9 cellular contexts compared by ENCODE assay signal in the genomic region with DNA sequence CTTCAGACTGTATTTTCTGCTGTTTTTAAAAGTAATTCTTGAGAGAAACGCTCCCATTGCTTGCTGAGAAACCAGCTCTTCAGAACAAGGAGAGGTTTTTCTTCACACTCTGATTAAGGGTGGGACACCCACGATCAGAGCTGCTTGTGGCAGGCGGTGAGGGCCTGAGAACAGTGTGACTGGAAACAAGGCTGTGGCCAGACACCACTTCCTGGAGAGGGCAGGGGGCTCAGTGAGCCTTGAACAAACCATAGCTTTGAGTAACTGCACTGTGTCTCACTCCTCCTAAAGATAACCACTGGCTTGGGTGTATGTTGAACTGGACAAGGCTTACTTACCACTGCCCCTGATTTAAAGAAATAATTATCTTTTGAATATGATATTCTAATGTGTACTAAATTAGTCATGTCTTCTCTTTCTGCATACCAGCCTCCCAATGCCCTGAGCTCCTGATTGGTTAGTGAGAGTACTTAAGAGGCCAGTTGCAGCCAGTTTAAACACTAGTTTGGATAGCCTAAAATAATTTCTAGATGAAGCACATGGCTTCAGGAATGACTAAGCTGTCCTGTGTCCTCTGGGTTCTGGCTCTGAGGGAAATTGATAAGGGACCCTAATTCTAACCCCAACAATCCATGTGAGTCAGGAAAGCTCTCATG. TPM values are rescaled to one million over a fixed set of nuclear protein-coding genes. Genes with fewer than 3 reads are reported as not detected.
DNase-seq lines count a peak whose midpoint lies in the region; ATAC-seq lines count a peak whose summit lies in the region.
"Had no signal": no experiment of that assay in that cellular context is flagged by ENCODE, and none has a peak within 500 bp of the region (broad histone marks: within the 10 kb centered on the region; RNA-seq: fewer than 3 reads in every experiment).

No MANE protein-coding gene starts in this region.

- H2AK5ac ChIP-seq in mesenchymal stem cell (ENCODE audit: low read length, severe bottlenecking), result peak overlapping the region; percentile 10

- no peak overlapping the region for H3K4ac ChIP-seq in mesenchymal stem cell (ENCODE audit: low read depth in 1 of 2, low read length in 2 of 2)

- no peaks in the 10 kb centered on the region for H3K4me1 ChIP-seq in mesenchymal stem cell (ENCODE audit: control insufficient read depth, insufficient read depth, low read depth, low read length)

- H3K27ac ChIP-seq in mesenchymal stem cell (ENCODE audit: low read length, poor library complexity, severe bottlenecking), result peak overlapping the region; percentile 6

- H4K91ac ChIP-seq in mesenchymal stem cell (ENCODE audit: low read length), result no peak overlapping the region

- no peak overlapping the region for H3K23ac ChIP-seq in mesenchymal stem cell (ENCODE audit: low read length in 2 of 2)

- H3K4me3 ChIP-seq in mesenchymal stem cell (ENCODE audit: insufficient read depth in 1 of 2, low read depth in 1 of 2, low read length in 2 of 2), result no peak overlapping the region

- peak; percentile 8 for DNase-seq in activated CD4-positive, alpha-beta T cell treated with anti-CD3 and anti-CD28 coated beads, Interleukin-2, amount 50 U/mL, for 1 hour
- DNase-seq in mesenchymal stem cell (peak; percentile 12), SW480 (ENCODE audit: low spot score) (no peak), DMS53 treated with DMSO at 0.1 percent for 48 hours (lab: John Stamatoyannopoulos, UW; ENCODE audit: unreplicated experiment) (no peak), LoVo (ENCODE audit: low spot score) (no peak), D341Med (ENCODE audit: low spot score) (no peak)

- H3K18ac ChIP-seq in mesenchymal stem cell (ENCODE audit: low read depth in 1 of 2, low read length in 2 of 2), result no peak overlapping the region

- H2AFZ ChIP-seq in mesenchymal stem cell (ENCODE audit: low read depth, low read length), result no peak overlapping the region

- no peaks in the 10 kb centered on the region for H3K27me3 ChIP-seq in mesenchymal stem cell (ENCODE audit: control insufficient read depth in 1 of 2, insufficient read depth in 1 of 2, low read length in 2 of 2)

- H3K9me3 ChIP-seq in mesenchymal stem cell (ENCODE audit: control insufficient read depth, low read length), result peaks cover 28% of the 10 kb centered on the region

- no peak overlapping the region for H3K14ac ChIP-seq in mesenchymal stem cell (ENCODE audit: low read length in 2 of 2)

- no peak overlapping the region for H3K9ac ChIP-seq in mesenchymal stem cell (ENCODE audit: low read length)

- H2BK120ac ChIP-seq in mesenchymal stem cell (ENCODE audit: low read depth, low read length), result no peak overlapping the region

- H3K36me3 ChIP-seq in mesenchymal stem cell (ENCODE audit: control insufficient read depth in 1 of 2, insufficient read depth in 2 of 2, low read depth in 1 of 2, low read length in 2 of 2), result no peaks in the 10 kb centered on the region

- ATAC-seq in GM18870 (IDR thresholded peaks at IDR 0.05; ENCODE audit: unreplicated experiment) (peak; percentile 71), HG02938 (IDR thresholded peaks at IDR 0.05; ENCODE audit: unreplicated experiment) (peak; percentile 96)

- peaks cover 5% of the 10 kb centered on the region for H3K79me1 ChIP-seq in mesenchymal stem cell (replicated peaks; ENCODE audit: low read length, poor library complexity, severe bottlenecking)

- H2BK5ac ChIP-seq in mesenchymal stem cell (ENCODE audit: low read depth, low read length, poor library complexity, severe bottlenecking), result no peak overlapping the region

- H2BK12ac ChIP-seq in mesenchymal stem cell (ENCODE audit: low read length in 2 of 2), result no peak overlapping the region

- WGBS in mesenchymal stem cell, result 82% methylated on average over 3 of the region's 3 CpGs

- no peak overlapping the region for H2BK15ac ChIP-seq in mesenchymal stem cell (ENCODE audit: low read depth, poor library complexity, severe bottlenecking)

- H4K8ac ChIP-seq in mesenchymal stem cell (ENCODE audit: low read length), result no peak overlapping the region

- no peak overlapping the region for H3K4me2 ChIP-seq in mesenchymal stem cell (ENCODE audit: low read length, poor library complexity, severe bottlenecking)

RNA-seq across cellular contexts. Expression of a gene that starts 3.7 kb away (rescaled TPM):
- not detected for polyA plus RNA-seq in mesenchymal stem cell (2013, experiment 1 of 2)
- not detected for polyA plus RNA-seq in mesenchymal stem cell (2013, experiment 2 of 2)
- polyA plus RNA-seq: fibroblast of lung had no signal

RNA-seq across cellular contexts. Expression of a gene that starts 31.5 kb away (rescaled TPM):
- polyA plus RNA-seq in mesenchymal stem cell (2013, experiment 1 of 2), result not detected
- polyA plus RNA-seq in mesenchymal stem cell (2013, experiment 2 of 2), result not detected
- polyA plus RNA-seq: fibroblast of lung had no signal

Comparison
In these comparisons a context has a peak if more than half of its experiments do, and no peak if none do; other contexts are left out.
1. DNase-seq: peak in activated CD4-positive, alpha-beta T cell treated with anti-CD3 and anti-CD28 coated beads, Interleukin-2, amount 50 U/mL, for 1 hour (single experiment) and mesenchymal stem cell (single experiment); none in SW480 (single experiment), DMS53 treated with DMSO at 0.1 percent for 48 hours (single experiment), LoVo (single experiment) and D341Med (single experiment).